18 cellular contexts compared by ENCODE assay signal in genomic region chr7:65285906-65286864, GRCh38.
DNase-seq lines count a peak whose midpoint lies in the region; ATAC-seq, FAIRE-seq and TF ChIP-seq lines count a peak whose summit lies in the region.
"Had no signal": no experiment of that assay in that cellular context is flagged by ENCODE, and none has a peak within 500 bp of the region (broad histone marks: within the 10 kb centered on the region; RNA-seq: fewer than 3 reads in every experiment).

No MANE protein-coding gene starts in this region.

- TF ChIP-seq POLR2A in H1 (IDR thresholded peaks at IDR 0.05; ENCODE audit: control extremely low read depth in 1 of 2, low read depth in 2 of 2, low read length in 2 of 2), result no peak

- H4K8ac ChIP-seq in H1 (ENCODE audit: extremely low read depth, insufficient read depth, low read length), result no peak overlapping the region

- H3K4me1 ChIP-seq in H1 (replicated peaks in 1 of 4; ENCODE audit: control insufficient read depth in 3 of 4, insufficient read depth in 4 of 4, low read length in 3 of 4), result no peaks in the 10 kb centered on the region

- H2BK5ac ChIP-seq in H1 (ENCODE audit: low read depth, low read length), result no peak overlapping the region

- no peak overlapping the region for H3K4ac ChIP-seq in H1 (replicated peaks; ENCODE audit: insufficient read length, low read depth, low read length)

- H3K23ac ChIP-seq in H1 (ENCODE audit: insufficient read length), result no peak overlapping the region

- WGBS in H1 (ENCODE audit: extremely low coverage in 1 of 2, insufficient coverage in 1 of 2, insufficient read length in 1 of 2, insufficient replicate concordance in 2 of 2, low coverage in 1 of 2, low lambda C conversion rate in 2 of 2, missing lambda C conversion rate in 1 of 2), 2 experiments, result 88% methylated on average over 3 of the region's 3 CpGs; no CpG with 5 or more reads in 1 of the 2 experiments

- H3K4me2 ChIP-seq in H1 (ENCODE audit: insufficient read depth in 1 of 2, low read depth in 2 of 2, low read length in 2 of 2), result no peak overlapping the region

- H3K36me3 ChIP-seq in H1 (ENCODE audit: control insufficient read depth in 2 of 4, insufficient read depth in 4 of 4, low read length in 3 of 4), result no peaks in the 10 kb centered on the region

- ATAC-seq in GM18519 (IDR thresholded peaks at IDR 0.05; ENCODE audit: low FRiP score, unreplicated experiment), result peak; percentile 78
- ATAC-seq in GM19463 (IDR thresholded peaks at IDR 0.05; ENCODE audit: unreplicated experiment), result peak; percentile 64
- ATAC-seq in HG03571 (IDR thresholded peaks at IDR 0.05; ENCODE audit: unreplicated experiment), result peak; percentile 92
- ATAC-seq: Panc1, Right ventricle myocardium inferior, SK-N-SH treated with all-trans-retinoic acid at 6 μM for 48 hours had no signal

- no peaks in the 10 kb centered on the region; the same call in 1 of the 2 replicates for H3K23me2 ChIP-seq in H1 (ENCODE audit: low read depth, low read length)

- no peak overlapping the region for H2BK15ac ChIP-seq in H1 (ENCODE audit: low read length)

- TF ChIP-seq EP300 in H1 (IDR thresholded peaks at IDR 0.05; ENCODE audit: borderline replicate concordance in 1 of 2, low read depth in 2 of 2, low read length in 2 of 2), result no peak

- H2AK5ac ChIP-seq in H1 (ENCODE audit: low read depth, low read length), result no peak overlapping the region

- peaks cover 0 to 4% of the 10 kb centered on the region in 2 experiments; a peak in 1 of 4 replicates for H3K79me2 ChIP-seq in H1 (ENCODE audit: control insufficient read depth in 1 of 2, insufficient read depth in 2 of 2, low read length in 2 of 2)

- POLR2A ChIA-PET in H1 (lab: Charles Lee; ENCODE audit: partially characterized antibody), result no interaction called here

- no peak overlapping the region for H2AFZ ChIP-seq in H1 (ENCODE audit: low read length)

- no peak overlapping the region for H3K9ac ChIP-seq in H1 (replicated peaks in 1 of 4; ENCODE audit: extremely low read depth in 1 of 4, low read depth in 3 of 4, low read length in 3 of 4)

- H3K14ac ChIP-seq in H1 (ENCODE audit: insufficient read length), result no peak overlapping the region

- H2BK12ac ChIP-seq in H1 (ENCODE audit: low read depth, low read length), result no peak overlapping the region

- no peak overlapping the region for H2BK20ac ChIP-seq in H1 (ENCODE audit: low read length)

- DNase-seq in H1 (ENCODE audit: low read depth in 1 of 2, low spot score in 2 of 2), result no peak
- DNase-seq in SK-N-DZ (ENCODE audit: low spot score), result no peak
- no peak for DNase-seq in germinal center (ENCODE audit: low spot score)
- no peak for DNase-seq in cerebellum (ENCODE audit: low spot score)
- DNase-seq: ACHN, AML-193, COR-L47, HCEC 1CT, NCI-H1092 treated with DMSO at 0.1 percent for 48 hours, NCI-H2081 treated with DMSO at 0.1 percent for 48 hours, NCI-H510A, T-helper 1 cell had no signal

- CTCF ChIA-PET in H1 (lab: Charles Lee; ENCODE audit: partially characterized antibody), result interaction anchor here (0.6 to 1.8 kb wide), 2 partner anchors 11 to 30 kb away, joined by 4 read pairs; no protein-coding TSS in a partner anchor

- H3K56ac ChIP-seq in H1 (replicated peaks; ENCODE audit: insufficient read length, low read depth, low read length), result no peak overlapping the region

- TF ChIP-seq CTCF in H1 (IDR thresholded peaks at IDR 0.05; ENCODE audit: control extremely low read depth in 1 of 3, insufficient read depth in 1 of 3, low read depth in 1 of 3, low read length in 3 of 3), result no peak

- no peaks in the 10 kb centered on the region for H3K27me3 ChIP-seq in H1 (replicated peaks in 1 of 4; ENCODE audit: control insufficient read depth in 3 of 4, extremely low read depth in 1 of 4, insufficient read depth in 3 of 4, low read length in 3 of 4)

- H2BK120ac ChIP-seq in H1 (replicated peaks; ENCODE audit: low read depth, low read length), result no peak overlapping the region

- no peak overlapping the region for H3K4me3 ChIP-seq in H1 (ENCODE audit: extremely low read depth in 1 of 4, insufficient read depth in 2 of 4, low read depth in 3 of 4, low read length in 4 of 4)

- TF ChIP-seq RAD21 in H1 (IDR thresholded peaks at IDR 0.05 in 1 of 2, conservative IDR thresholded peaks at IDR 0.05 in 1 of 2; ENCODE audit: low read depth in 2 of 2, low read length in 2 of 2), result no peak

- H4K91ac ChIP-seq in H1 (replicated peaks; ENCODE audit: insufficient read length, low read length), result no peak overlapping the region

- no peaks in the 10 kb centered on the region for H4K20me1 ChIP-seq in H1 (replicated peaks in 1 of 2; ENCODE audit: control insufficient read depth in 1 of 2, insufficient read depth in 2 of 2, low read length in 2 of 2)

- H3K79me1 ChIP-seq in H1 (ENCODE audit: low read depth, low read length), result no peaks in the 10 kb centered on the region; the same call in 1 of the 2 replicates

- H3K9me3 ChIP-seq in H1 (ENCODE audit: insufficient read depth in 2 of 2, low read depth in 1 of 2, low read length in 1 of 2), result no peaks in the 10 kb centered on the region

- FAIRE-seq in H1 (lab: Jason Lieb, UNC), result no peak

- H4K5ac ChIP-seq in H1 (ENCODE audit: insufficient read length, low read depth, low read length), result no peak overlapping the region

- H3K18ac ChIP-seq in H1 (ENCODE audit: extremely low read depth, low read length), result no peak overlapping the region

- H3K27ac ChIP-seq in H1 (ENCODE audit: low read depth, low read length), result no peak overlapping the region

TF ChIP-seq in H1, 55 proteins besides CTCF, POLR2A, EP300 and RAD21:
- TF ChIP-seq JUND (IDR thresholded peaks at IDR 0.05; ENCODE audit: low read length) (no peak), RNF2 (IDR thresholded peaks at IDR 0.05; ENCODE audit: borderline replicate concordance, low read depth, low read length, missing control alignments, poor library complexity, severe bottlenecking) (no peak), HDAC6 (IDR thresholded peaks at IDR 0.05; ENCODE audit: low read depth, low read length) (no peak), BCL11A (IDR thresholded peaks at IDR 0.05; ENCODE audit: low read depth in 2 of 2, low read length in 2 of 2) (no peak), MAFK (IDR thresholded peaks at IDR 0.05; ENCODE audit: low read depth, low read length) (peak; percentile 94)
TF ChIP-seq in H1: peak in this region for 1.
